ENCODE assay signal across 1 cellular context in the genomic region with DNA sequence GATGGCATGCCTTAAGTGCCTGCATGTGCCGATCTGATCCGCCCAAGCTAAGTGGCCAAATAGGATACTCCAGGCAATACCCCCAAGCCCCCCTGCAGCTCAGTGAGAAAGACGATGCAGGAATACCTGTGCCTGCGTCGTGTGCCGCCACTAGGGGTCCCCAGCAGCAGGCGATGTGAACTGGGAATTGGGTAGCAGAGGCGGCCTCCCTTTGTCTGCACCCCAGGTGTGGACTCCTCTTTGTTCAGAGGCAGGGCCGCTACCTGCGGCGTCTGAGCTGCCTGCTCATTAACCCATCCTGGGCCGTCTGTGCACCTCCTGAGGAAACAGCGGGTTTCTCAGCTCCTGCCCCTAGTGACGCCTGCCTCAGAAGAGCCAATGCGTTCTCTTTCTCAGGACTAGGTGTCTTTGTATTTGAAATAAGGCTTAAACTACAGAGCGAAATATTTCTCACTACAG.
TF ChIP-seq lines count a peak whose summit lies in the region.

No MANE protein-coding gene starts in this region.

TF ChIP-seq in H1, 55 proteins besides CTCF, POLR2A, EP300 and RAD21 (continued from another document):
- TF ChIP-seq CTBP2 (IDR thresholded peaks at IDR 0.05; ENCODE audit: borderline replicate concordance, insufficient read depth, insufficient read length, low read length) (peak; percentile 95), SP4 (IDR thresholded peaks at IDR 0.05; ENCODE audit: low read length) (no peak), CREB1 (IDR thresholded peaks at IDR 0.05) (peak; percentile 89), SP1 (IDR thresholded peaks at IDR 0.05; ENCODE audit: low read depth, low read length) (peak; percentile 78; the same call in 1 of the 2 replicates), GTF2F1 (IDR thresholded peaks at IDR 0.05; ENCODE audit: borderline replicate concordance, low read depth, low read length) (no peak), SIN3A (conservative IDR thresholded peaks at IDR 0.05 in 1 of 2, IDR thresholded peaks at IDR 0.05 in 1 of 2; ENCODE audit: low read depth in 1 of 2, low read length in 2 of 2) (peak in 1 of 2 experiments; percentile 52; a peak in 1 of 4 replicates), TAF7 (optimal IDR thresholded peaks at IDR 0.05; ENCODE audit: borderline replicate concordance, low read depth, low read length) (no peak), BACH1 (IDR thresholded peaks at IDR 0.05; ENCODE audit: low read length) (no peak), HDAC2 (IDR thresholded peaks at IDR 0.05; ENCODE audit: borderline replicate concordance in 1 of 2, low read depth in 2 of 2, low read length in 2 of 2) (peak; percentile 87 to 96), SIX5 (IDR thresholded peaks at IDR 0.05; ENCODE audit: low read depth, low read length) (no peak), TBP (IDR thresholded peaks at IDR 0.05; ENCODE audit: low read depth, low read length) (no peak), YY1 (IDR thresholded peaks at IDR 0.05; ENCODE audit: low read depth, low read length) (peak; percentile 78), RXRA (IDR thresholded peaks at IDR 0.05; ENCODE audit: insufficient read depth, low read depth, low read length) (peak; percentile 80; the same call in 1 of the 2 replicates), EGR1 (IDR thresholded peaks at IDR 0.05; ENCODE audit: borderline replicate concordance, low read depth, low read length) (0 out of 2 replicates have a peak, but pooled peaks have one; percentile 10)
- TF ChIP-seq, protein P1, sequence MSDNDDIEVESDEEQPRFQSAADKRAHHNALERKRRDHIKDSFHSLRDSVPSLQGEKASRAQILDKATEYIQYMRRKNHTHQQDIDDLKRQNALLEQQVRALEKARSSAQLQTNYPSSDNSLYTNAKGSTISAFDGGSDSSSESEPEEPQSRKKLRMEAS (IDR thresholded peaks at IDR 0.05) = no peak; the same call in 1 of the 2 replicates
- TF ChIP-seq, protein P2, sequence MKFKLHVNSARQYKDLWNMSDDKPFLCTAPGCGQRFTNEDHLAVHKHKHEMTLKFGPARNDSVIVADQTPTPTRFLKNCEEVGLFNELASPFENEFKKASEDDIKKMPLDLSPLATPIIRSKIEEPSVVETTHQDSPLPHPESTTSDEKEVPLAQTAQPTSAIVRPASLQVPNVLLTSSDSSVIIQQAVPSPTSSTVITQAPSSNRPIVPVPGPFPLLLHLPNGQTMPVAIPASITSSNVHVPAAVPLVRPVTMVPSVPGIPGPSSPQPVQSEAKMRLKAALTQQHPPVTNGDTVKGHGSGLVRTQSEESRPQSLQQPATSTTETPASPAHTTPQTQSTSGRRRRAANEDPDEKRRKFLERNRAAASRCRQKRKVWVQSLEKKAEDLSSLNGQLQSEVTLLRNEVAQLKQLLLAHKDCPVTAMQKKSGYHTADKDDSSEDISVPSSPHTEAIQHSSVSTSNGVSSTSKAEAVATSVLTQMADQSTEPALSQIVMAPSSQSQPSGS (IDR thresholded peaks at IDR 0.05; ENCODE audit: low read length) = peak; percentile 68; the same call in 1 of the 2 replicates
